16 cellular contexts compared by ENCODE assay signal in genomic region chr2:237194081-237194480, GRCh38.
"Had no signal": no experiment of that assay in that cellular context is flagged by ENCODE, and none has a peak within 500 bp of the region (broad histone marks: within the 10 kb centered on the region; RNA-seq: fewer than 3 reads in every experiment).

No MANE protein-coding gene starts in this region.

- H3K27ac ChIP-seq: foreskin keratinocyte, hepatocyte, left ventricle myocardium inferior, lower lobe of right lung, pancreas, tibial nerve had no signal

- H3K4me3 ChIP-seq: hepatocyte, left ventricle myocardium inferior, lower lobe of right lung, pancreas, smooth muscle cell, tibial nerve had no signal

- H3K4me1 Mint-ChIP-seq: memory B cell had no signal

- H3K4me2 ChIP-seq: hepatocyte, smooth muscle cell had no signal

- H3K36me3 Mint-ChIP-seq: memory B cell had no signal

- H3K4me3 Mint-ChIP-seq: dendritic cell treated with granulocyte-macrophage colony-stimulating factor and Interleukin-4, amounts not matched to agents 40 ng/mL and 50 ng/mL, for 4 days; memory B cell; stimulated activated naive CD8-positive, alpha-beta T cell treated with anti-CD3 and anti-CD28 coated beads, Interleukin-15, Interleukin-2, amounts not matched to agents 100 ng/mL and 50 ng/mL, for 24 hours had no signal

- H3K27me3 ChIP-seq: hepatocyte, pancreas, tibial nerve had no signal

- H3K4me1 ChIP-seq: foreskin keratinocyte, lower lobe of right lung, pancreas had no signal

- H3K79me2 ChIP-seq: hepatocyte had no signal

- H2AFZ ChIP-seq: hepatocyte had no signal

- H3K36me3 ChIP-seq: left ventricle myocardium inferior, lower lobe of right lung, pancreas, tibial nerve had no signal

- ATAC-seq: foreskin keratinocyte, left cardiac atrium, pancreas, right cardiac atrium had no signal

- H3K27ac Mint-ChIP-seq: dendritic cell treated with granulocyte-macrophage colony-stimulating factor and Interleukin-4, amounts not matched to agents 40 ng/mL and 50 ng/mL, for 4 days; memory B cell; progenitor cell of endocrine pancreas; stimulated activated naive CD8-positive, alpha-beta T cell treated with anti-CD3 and anti-CD28 coated beads, Interleukin-15, Interleukin-2, amounts not matched to agents 100 ng/mL and 50 ng/mL, for 24 hours had no signal

- H3K9me3 Mint-ChIP-seq: dendritic cell treated with granulocyte-macrophage colony-stimulating factor and Interleukin-4, amounts not matched to agents 40 ng/mL and 50 ng/mL, for 4 days had no signal

- H3K9me3 ChIP-seq: left ventricle myocardium inferior, lower lobe of right lung, pancreas, tibial nerve had no signal

- DNase-seq: foreskin keratinocyte; kidney; left cardiac atrium; left ventricle myocardium inferior; lower lobe of right lung; midbrain; pancreas; right cardiac atrium; stimulated activated CD4-positive, alpha-beta T cell treated with anti-CD3 and anti-CD28 coated beads, Interleukin-2, amount 100 ng/mL, for 48 hours had no signal
